23 cellular contexts compared by ENCODE assay signal in genomic region chr5:141815796-141816180, GRCh38.
DNase-seq lines count a peak whose midpoint lies in the region; TF ChIP-seq lines count a peak whose summit lies in the region.
"Had no signal": no experiment of that assay in that cellular context is flagged by ENCODE, and none has a peak within 500 bp of the region (broad histone marks: within the 10 kb centered on the region; RNA-seq: fewer than 3 reads in every experiment).

No MANE protein-coding gene starts in this region.

- no peak for DNase-seq in A673 (ENCODE audit: low spot score)
- DNase-seq in NT2/D1 (ENCODE audit: low read depth, low spot score) = no peak
- no peak for DNase-seq in T-helper 2 cell
- no peak for DNase-seq in HUDEP-2 (lab: John Stamatoyannopoulos, UW; ENCODE audit: unreplicated experiment in 76 of 76)
- no peak for DNase-seq in smooth muscle cell (lab: John Stamatoyannopoulos, UW; ENCODE audit: unreplicated experiment)
- DNase-seq: activated CD4-positive, alpha-beta T cell treated with anti-CD3 and anti-CD28 coated beads, Interleukin-2, amount 10 ng/mL, durations not matched to agents 24 days and 14 days; activated CD8-positive, alpha-beta memory T cell treated with anti-CD3 and anti-CD28 coated beads for 24 hours; activated effector memory CD4-positive, alpha-beta T cell treated with Interleukin-2 at 50 U/mL for 16 hours; activated T-cell treated with anti-CD3 and anti-CD28 coated beads, Interleukin-2, amount 50 U/mL, for 1 hour; CD4-positive, alpha-beta T cell; colonic mucosa; effector memory CD4-positive, alpha-beta T cell; mesenchymal stem cell; NCI-H1694 treated with DMSO at 0.1 percent for 48 hours; NCI-H2171; NCI-H510A; RPMI8226; sigmoid colon; stimulated activated naive B cell treated with anti-CD40 and anti-IgM and Interleukin-4, amounts not matched to agents 10 μg/mL and 1 μg/mL and 100 μg/mL, for 72 hours; WERI-Rb-1 had no signal

- no TSS peak for BruUV-seq in A673 (replicated peaks; lab: Mats Ljungman, UMichigan)

- no peaks in the 10 kb centered on the region for H3K36me3 ChIP-seq in A673 (ENCODE audit: insufficient read depth, low read length, poor library complexity, severe bottlenecking)
- H3K36me3 ChIP-seq in NT2/D1 (ENCODE audit: insufficient read depth, insufficient read length, low read length) = no peaks in the 10 kb centered on the region
- no peaks in the 10 kb centered on the region for H3K36me3 ChIP-seq in iPS-18a (ENCODE audit: control insufficient read depth, low read depth, low read length)
- H3K36me3 ChIP-seq in parathyroid adenoma (ENCODE audit: control insufficient read depth, insufficient read depth, low read length) = no peaks in the 10 kb centered on the region
- H3K36me3 ChIP-seq in smooth muscle cell (ENCODE audit: low read depth) = no peaks in the 10 kb centered on the region
- H3K36me3 ChIP-seq: colonic mucosa, sigmoid colon, suprapubic skin, WERI-Rb-1 had no signal

- peak overlapping the region; percentile 32 for H3K9ac ChIP-seq in NT2/D1 (ENCODE audit: insufficient read length, low read depth)
- peak overlapping the region; percentile 29 for H3K9ac ChIP-seq in iPS-18a (ENCODE audit: low read length)
- H3K9ac ChIP-seq in parathyroid adenoma = no peak overlapping the region
- no peak overlapping the region for H3K9ac ChIP-seq in smooth muscle cell (ENCODE audit: low read depth)

- 87% methylated on average over 3 of the region's 3 CpGs for WGBS in smooth muscle cell (ENCODE audit: low lambda C conversion rate)

- H3K9me3 ChIP-seq in A673 (ENCODE audit: low read depth, low read length, poor library complexity, severe bottlenecking) (no peaks in the 10 kb centered on the region), NT2/D1 (ENCODE audit: insufficient read depth, low read length) (peaks cover 4% of the 10 kb centered on the region; the same call in 1 of the 2 replicates), iPS-18a (ENCODE audit: control insufficient read depth, low read depth, low read length) (no peaks in the 10 kb centered on the region), parathyroid adenoma (ENCODE audit: control insufficient read depth, low read length) (no peaks in the 10 kb centered on the region), smooth muscle cell (replicated peaks; ENCODE audit: low read depth) (no peaks in the 10 kb centered on the region)
- H3K9me3 ChIP-seq: colonic mucosa, sigmoid colon, suprapubic skin had no signal

- H3K4me2 ChIP-seq in parathyroid adenoma (ENCODE audit: low read length) (no peak overlapping the region), smooth muscle cell (no peak overlapping the region)

- TF ChIP-seq CTCF in A673 (conservative IDR thresholded peaks at IDR 0.05; ENCODE audit: low read depth, low read length) (no peak), parathyroid adenoma (IDR thresholded peaks at IDR 0.05) (no peak), smooth muscle cell (IDR thresholded peaks at IDR 0.05; ENCODE audit: borderline replicate concordance, insufficient read depth, poor library complexity, severe bottlenecking) (no peak)

- POLR2A ChIA-PET in A673 (lab: Charles Lee; ENCODE audit: low non-redundant PET) = no interaction called here

- H3K4me1 ChIP-seq in A673 (ENCODE audit: insufficient read depth, low read length, poor library complexity, severe bottlenecking) (peaks cover 14% of the 10 kb centered on the region), NT2/D1 (ENCODE audit: insufficient read depth, insufficient read length) (peaks cover 24% of the 10 kb centered on the region), iPS-18a (ENCODE audit: control insufficient read depth, low read depth, low read length) (peaks cover 46% of the 10 kb centered on the region), parathyroid adenoma (peaks cover 13% of the 10 kb centered on the region), smooth muscle cell (ENCODE audit: low read depth) (peaks cover 36% of the 10 kb centered on the region)
- H3K4me1 ChIP-seq: colonic mucosa had no signal

- no peaks in the 10 kb centered on the region for H4K20me1 ChIP-seq in smooth muscle cell (ENCODE audit: low read depth)

- H3F3A ChIP-seq in smooth muscle cell (ENCODE audit: low read depth) = no peaks in the 10 kb centered on the region

- peak overlapping the region; percentile 14 for H3K27ac ChIP-seq in A673 (ENCODE audit: low read depth, low read length, poor library complexity, severe bottlenecking)
- peak overlapping the region; percentile 84 for H3K27ac ChIP-seq in iPS-18a (ENCODE audit: low read length)
- peak overlapping the region; percentile 40 for H3K27ac ChIP-seq in parathyroid adenoma
- no peak overlapping the region for H3K27ac ChIP-seq in smooth muscle cell (ENCODE audit: low read depth)
- H3K27ac ChIP-seq: colonic mucosa, suprapubic skin, WERI-Rb-1 had no signal

- H3K79me2 ChIP-seq in parathyroid adenoma = no peaks in the 10 kb centered on the region
- no peaks in the 10 kb centered on the region for H3K79me2 ChIP-seq in smooth muscle cell (ENCODE audit: low read depth)

- H3K4me3 ChIP-seq in A673 (ENCODE audit: low read depth, low read length, poor library complexity, severe bottlenecking) (no peak overlapping the region), NT2/D1 (ENCODE audit: insufficient read length, low read depth) (no peak overlapping the region), iPS-18a (ENCODE audit: low read length) (no peak overlapping the region), parathyroid adenoma (ENCODE audit: low read depth, low read length) (no peak overlapping the region), smooth muscle cell (no peak overlapping the region)
- H3K4me3 ChIP-seq: colonic mucosa, sigmoid colon, suprapubic skin had no signal

- no peaks in the 10 kb centered on the region for H3K27me3 ChIP-seq in A673 (replicated peaks; ENCODE audit: insufficient read depth, low read depth, low read length, poor library complexity)
- peaks cover 11% of the 10 kb centered on the region for H3K27me3 ChIP-seq in NT2/D1 (ENCODE audit: insufficient read depth, insufficient read length)
- H3K27me3 ChIP-seq in iPS-18a (ENCODE audit: control insufficient read depth, insufficient read depth, low read length) = no peaks in the 10 kb centered on the region
- H3K27me3 ChIP-seq in parathyroid adenoma (ENCODE audit: control insufficient read depth, insufficient read depth, low read length) = no peaks in the 10 kb centered on the region
- peaks cover 13% of the 10 kb centered on the region for H3K27me3 ChIP-seq in smooth muscle cell (ENCODE audit: low read depth)
- H3K27me3 ChIP-seq: colonic mucosa had no signal

- CTCF ChIA-PET in A673 (lab: Charles Lee) = interaction anchor here (0.6 to 1.0 kb wide), 2 partner anchors 63 to 67 kb away, joined by 4 read pairs; no protein-coding TSS in a partner anchor

- H2AFZ ChIP-seq in parathyroid adenoma = no peak overlapping the region
- no peak overlapping the region for H2AFZ ChIP-seq in smooth muscle cell (ENCODE audit: low read depth)

- intact Hi-C loops in A673 (cut with micrococcal nuclease; ENCODE audit: unreplicated experiment) = no loop called here

Comparison
In these comparisons a context has a peak if more than half of its experiments do, and no peak if none do; other contexts are left out.
1. H3K9ac ChIP-seq: peak in NT2/D1 (single experiment) and iPS-18a (single experiment); none in parathyroid adenoma (single experiment) and smooth muscle cell (single experiment).